Comparison of ENCODE assay signal across 8 cellular contexts in the genomic region with DNA sequence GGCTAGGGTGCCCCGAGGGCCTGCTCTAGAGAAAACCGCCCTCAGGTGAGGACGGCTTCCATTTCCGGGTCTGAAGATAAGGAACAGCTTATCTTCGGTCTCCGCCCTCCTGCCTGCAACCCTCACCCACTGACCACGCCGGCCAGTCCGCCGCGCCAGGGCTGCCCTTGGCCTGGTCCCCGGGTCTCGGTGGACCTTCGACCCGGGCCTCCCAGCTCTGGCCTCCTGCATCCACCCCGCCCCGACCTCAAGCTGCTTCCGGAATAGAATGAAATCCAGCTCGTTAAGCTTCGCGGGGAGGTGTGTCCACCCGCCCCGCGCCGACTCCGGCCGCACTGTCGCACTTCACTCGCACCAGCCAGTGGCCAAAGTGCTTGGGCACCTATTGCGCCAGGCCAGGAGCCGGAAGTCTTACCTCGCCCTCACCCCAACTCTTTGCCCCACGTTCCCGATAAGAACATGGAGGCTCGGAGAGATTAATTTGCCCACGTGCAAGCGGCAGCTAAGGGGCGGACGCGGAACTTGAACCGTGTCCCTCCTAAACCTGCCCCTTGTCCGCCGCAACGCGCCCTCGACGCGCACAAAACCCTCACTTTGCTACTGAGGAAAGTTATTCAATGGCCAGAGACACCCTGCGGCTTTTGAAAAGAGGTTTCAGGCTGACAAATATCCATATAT. TPM values are rescaled to one million over a fixed set of nuclear protein-coding genes. Genes with fewer than 3 reads are reported as not detected.
DNase-seq lines count a peak whose midpoint lies in the region; ATAC-seq and TF ChIP-seq lines count a peak whose summit lies in the region.

No MANE protein-coding gene starts in this region.

- DNase-seq in activated CD4-positive, alpha-beta T cell treated with anti-CD3 and anti-CD28 coated beads for 36 hours, result peak; percentile 39
- no peak for DNase-seq in activated CD4-positive, alpha-beta T cell treated with anti-CD3 and anti-CD28 coated beads, Interleukin-2, amount 50 U/mL, for 1 hour
- DNase-seq in activated CD4-positive, alpha-beta T cell treated with anti-CD3 and anti-CD28 coated beads, Interleukin-2, amount 10 ng/mL, durations not matched to agents 7 days and 5 days, result peak; percentile 22
- DNase-seq in fibroblast of the aortic adventitia (ENCODE audit: low read depth) (no peak), osteocyte (ENCODE audit: extremely low spot score, unreplicated experiment) (no peak), HK-2 (ENCODE audit: unreplicated experiment) (no peak), iPS-NIHi11 (ENCODE audit: low spot score) (no peak)

- no peaks in the 10 kb centered on the region for H3K9me3 Mint-ChIP-seq in activated CD4-positive, alpha-beta T cell treated with anti-CD3 and anti-CD28 coated beads for 36 hours (ENCODE audit: low read depth)
- H3K9me3 Mint-ChIP-seq in activated CD4-positive, alpha-beta T cell treated with anti-CD3 and anti-CD28 coated beads, Interleukin-2, amount 10 ng/mL, durations not matched to agents 7 days and 5 days, result no peaks in the 10 kb centered on the region
- no peaks in the 10 kb centered on the region for H3K9me3 Mint-ChIP-seq in osteocyte (ENCODE audit: unreplicated experiment)

- intact Hi-C loops in activated CD4-positive, alpha-beta T cell treated with anti-CD3 and anti-CD28 coated beads for 36 hours (cut with DNase I, micrococcal nuclease), result loop anchor here (1.0 to 10.0 kb wide), 7 partner anchors 24 to 370 kb away; a partner anchor contains a TSS

- ATAC-seq in activated CD4-positive, alpha-beta T cell treated with anti-CD3 and anti-CD28 coated beads for 36 hours, result no peak
- ATAC-seq in GM21786 (IDR thresholded peaks at IDR 0.05; ENCODE audit: unreplicated experiment), result no peak

- H3K4me1 Mint-ChIP-seq in activated CD4-positive, alpha-beta T cell treated with anti-CD3 and anti-CD28 coated beads for 36 hours, result peaks cover 13% of the 10 kb centered on the region
- peaks cover 18% of the 10 kb centered on the region for H3K4me1 Mint-ChIP-seq in activated CD4-positive, alpha-beta T cell treated with anti-CD3 and anti-CD28 coated beads, Interleukin-2, amount 10 ng/mL, durations not matched to agents 7 days and 5 days
- H3K4me1 Mint-ChIP-seq in osteocyte (ENCODE audit: unreplicated experiment), result peaks cover 14% of the 10 kb centered on the region

- H3K4me3 ChIP-seq in fibroblast of the aortic adventitia (ENCODE audit: low read depth, low read length), result peak overlapping the region; percentile 65

- POLR2A ChIA-PET in activated CD4-positive, alpha-beta T cell treated with anti-CD3 and anti-CD28 coated beads for 36 hours (lab: Charles Lee), result interaction anchor here (0.6 kb wide), 1 partner anchor 105 kb away, joined by 4 read pairs; a partner anchor contains a TSS
- POLR2A ChIA-PET in activated CD4-positive, alpha-beta T cell treated with anti-CD3 and anti-CD28 coated beads, Interleukin-2, amount 10 ng/mL, durations not matched to agents 7 days and 5 days (lab: Charles Lee), result interaction anchor here (0.6 to 1.0 kb wide), 2 partner anchors 105 to 1803 kb away, joined by 3 to 8 read pairs; no protein-coding TSS in a partner anchor

- peaks cover 5% of the 10 kb centered on the region for H3K27me3 Mint-ChIP-seq in activated CD4-positive, alpha-beta T cell treated with anti-CD3 and anti-CD28 coated beads for 36 hours
- H3K27me3 Mint-ChIP-seq in activated CD4-positive, alpha-beta T cell treated with anti-CD3 and anti-CD28 coated beads, Interleukin-2, amount 10 ng/mL, durations not matched to agents 7 days and 5 days, result peaks cover 28% of the 10 kb centered on the region
- H3K27me3 Mint-ChIP-seq in osteocyte (ENCODE audit: unreplicated experiment), result peaks cover 8% of the 10 kb centered on the region

- peak overlapping the region; percentile 75 for H3K27ac Mint-ChIP-seq in activated CD4-positive, alpha-beta T cell treated with anti-CD3 and anti-CD28 coated beads for 36 hours
- H3K27ac Mint-ChIP-seq in activated CD4-positive, alpha-beta T cell treated with anti-CD3 and anti-CD28 coated beads, Interleukin-2, amount 10 ng/mL, durations not matched to agents 7 days and 5 days, result peak overlapping the region; percentile 83
- H3K27ac Mint-ChIP-seq in osteocyte (ENCODE audit: unreplicated experiment), result no peak overlapping the region

- TF ChIP-seq CTCF in fibroblast of the aortic adventitia (IDR thresholded peaks at IDR 0.05; ENCODE audit: insufficient read depth, low read length) (no peak), osteocyte (IDR thresholded peaks at IDR 0.05) (no peak)

- CTCF ChIA-PET in activated CD4-positive, alpha-beta T cell treated with anti-CD3 and anti-CD28 coated beads for 36 hours (lab: Charles Lee), result interaction anchor here (1.7 to 2.2 kb wide), 2 partner anchors 97 to 126 kb away, joined by 5 to 13 read pairs; no protein-coding TSS in a partner anchor
- CTCF ChIA-PET in activated CD4-positive, alpha-beta T cell treated with anti-CD3 and anti-CD28 coated beads, Interleukin-2, amount 10 ng/mL, durations not matched to agents 7 days and 5 days (lab: Charles Lee), result interaction anchor here (0.6 to 1.4 kb wide), 3 partner anchors 9 to 12 kb away, joined by 3 to 7 read pairs (median 3); no protein-coding TSS in a partner anchor

- H3K36me3 Mint-ChIP-seq in activated CD4-positive, alpha-beta T cell treated with anti-CD3 and anti-CD28 coated beads for 36 hours (ENCODE audit: low read depth), result no peaks in the 10 kb centered on the region
- peaks cover 6% of the 10 kb centered on the region for H3K36me3 Mint-ChIP-seq in activated CD4-positive, alpha-beta T cell treated with anti-CD3 and anti-CD28 coated beads, Interleukin-2, amount 10 ng/mL, durations not matched to agents 7 days and 5 days (ENCODE audit: low read depth)
- H3K36me3 Mint-ChIP-seq in osteocyte (ENCODE audit: unreplicated experiment), result no peaks in the 10 kb centered on the region

- H3K4me3 Mint-ChIP-seq in activated CD4-positive, alpha-beta T cell treated with anti-CD3 and anti-CD28 coated beads for 36 hours, result peak overlapping the region; percentile 72
- H3K4me3 Mint-ChIP-seq in activated CD4-positive, alpha-beta T cell treated with anti-CD3 and anti-CD28 coated beads, Interleukin-2, amount 10 ng/mL, durations not matched to agents 7 days and 5 days, result peak overlapping the region; percentile 75
- H3K4me3 Mint-ChIP-seq in osteocyte (ENCODE audit: unreplicated experiment), result peak overlapping the region; percentile 73

RNA-seq across cellular contexts. Expression of a gene that starts 0.7 kb away (rescaled TPM):
- under 1 TPM; 0.19 to 0.43 TPM for total RNA-seq in activated CD4-positive, alpha-beta T cell treated with anti-CD3 and anti-CD28 coated beads for 36 hours
- total RNA-seq in activated CD4-positive, alpha-beta T cell treated with anti-CD3 and anti-CD28 coated beads, Interleukin-2, amount 10 ng/mL, durations not matched to agents 7 days and 5 days, result under 1 TPM; 0.20 to 0.27 TPM
- 1.3 and 2.4 TPM in 2 replicates for total RNA-seq in fibroblast of the aortic adventitia (ENCODE audit: low replicate concordance)
- 4.9 and 5.2 TPM in 2 replicates for total RNA-seq in osteocyte

RNA-seq across cellular contexts. Expression of a gene that starts 23.6 kb away (rescaled TPM):
- 10 to 100 TPM; 37.3 to 38.5 TPM for total RNA-seq in activated CD4-positive, alpha-beta T cell treated with anti-CD3 and anti-CD28 coated beads for 36 hours
- total RNA-seq in activated CD4-positive, alpha-beta T cell treated with anti-CD3 and anti-CD28 coated beads, Interleukin-2, amount 10 ng/mL, durations not matched to agents 7 days and 5 days, result 10 to 100 TPM; 52.0 to 58.0 TPM
- total RNA-seq in fibroblast of the aortic adventitia (ENCODE audit: low replicate concordance), result 7.0 and 15.8 TPM in 2 replicates
- 43.4 and 45.5 TPM in 2 replicates for total RNA-seq in osteocyte

RNA-seq across cellular contexts. Expression of a gene that starts 24.3 kb away (rescaled TPM):
- 1 to 10 TPM; 5.3 to 6.6 TPM for total RNA-seq in activated CD4-positive, alpha-beta T cell treated with anti-CD3 and anti-CD28 coated beads for 36 hours
- 10 to 100 TPM; 19.8 to 20.8 TPM for total RNA-seq in activated CD4-positive, alpha-beta T cell treated with anti-CD3 and anti-CD28 coated beads, Interleukin-2, amount 10 ng/mL, durations not matched to agents 7 days and 5 days
- total RNA-seq in fibroblast of the aortic adventitia (ENCODE audit: low replicate concordance) (2.3 and 4.8 TPM in 2 replicates), osteocyte (11.9 and 14.9 TPM in 2 replicates)

RNA-seq across cellular contexts. Expression of a gene that starts 53.9 kb away (rescaled TPM):
- not detected for total RNA-seq in activated CD4-positive, alpha-beta T cell treated with anti-CD3 and anti-CD28 coated beads for 36 hours
- not detected for total RNA-seq in activated CD4-positive, alpha-beta T cell treated with anti-CD3 and anti-CD28 coated beads, Interleukin-2, amount 10 ng/mL, durations not matched to agents 7 days and 5 days
- total RNA-seq in fibroblast of the aortic adventitia (ENCODE audit: low replicate concordance) (not detected in 2 replicates), osteocyte (not detected in 2 replicates)

Comparison
In these comparisons a context has a peak if more than half of its experiments do, and no peak if none do; other contexts are left out.
1. DNase-seq: peak in activated CD4-positive, alpha-beta T cell treated with anti-CD3 and anti-CD28 coated beads for 36 hours (single experiment) and activated CD4-positive, alpha-beta T cell treated with anti-CD3 and anti-CD28 coated beads, Interleukin-2, amount 10 ng/mL, durations not matched to agents 7 days and 5 days (single experiment); none in activated CD4-positive, alpha-beta T cell treated with anti-CD3 and anti-CD28 coated beads, Interleukin-2, amount 50 U/mL, for 1 hour (single experiment), fibroblast of the aortic adventitia (single experiment), osteocyte (single experiment), HK-2 (single experiment) and iPS-NIHi11 (single experiment).
2. Peak in every context shown above with its lines, with median percentiles within 50 percentile points of each other: H3K4me3 Mint-ChIP-seq.